In the genomic region with DNA sequence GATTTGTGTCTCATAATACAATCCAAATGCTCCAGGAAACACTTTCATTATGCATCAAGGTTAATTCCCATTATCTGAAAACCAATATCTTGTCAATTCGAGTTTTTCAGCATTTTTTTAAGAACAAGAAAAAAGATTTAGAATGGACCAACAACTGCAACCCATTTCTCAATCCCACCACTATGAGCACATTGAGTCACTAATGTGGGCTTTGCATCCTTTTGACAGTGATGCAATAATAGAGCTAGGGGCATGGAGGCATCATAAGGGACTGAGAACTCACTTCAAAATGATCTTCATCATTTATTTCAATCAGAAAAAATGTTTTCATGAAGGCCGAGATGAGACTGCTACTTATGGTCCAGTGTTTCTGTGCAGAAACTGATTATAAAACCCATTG, we compare ENCODE assay signal across 2 cellular contexts.
A peak's percentile ranks its signal among the peaks of the same experiment; 100 is the strongest.
TF ChIP-seq lines count a peak whose summit lies in the region.

No MANE protein-coding gene starts in this region.

TF ChIP-seq in IMR-90, 13 proteins besides CTCF, POLR2A, EP300 and RAD21:
- peak; percentile 42; the same call in 1 of the 2 replicates for TF ChIP-seq CEBPB (IDR thresholded peaks at IDR 0.05; ENCODE audit: low read depth, low read length)
- TF ChIP-seq SMC3 (IDR thresholded peaks at IDR 0.05; ENCODE audit: low read depth, low read length): no peak

TF ChIP-seq in H1, 55 proteins besides CTCF, POLR2A, EP300 and RAD21:
- TF ChIP-seq CHD2 (IDR thresholded peaks at IDR 0.05; ENCODE audit: low read length) (no peak), CEBPB (IDR thresholded peaks at IDR 0.05; ENCODE audit: low read depth, low read length) (peak; percentile 23; the same call in 1 of the 2 replicates)
